Comparison of ENCODE assay signal across 11 cellular contexts in the genomic region with DNA sequence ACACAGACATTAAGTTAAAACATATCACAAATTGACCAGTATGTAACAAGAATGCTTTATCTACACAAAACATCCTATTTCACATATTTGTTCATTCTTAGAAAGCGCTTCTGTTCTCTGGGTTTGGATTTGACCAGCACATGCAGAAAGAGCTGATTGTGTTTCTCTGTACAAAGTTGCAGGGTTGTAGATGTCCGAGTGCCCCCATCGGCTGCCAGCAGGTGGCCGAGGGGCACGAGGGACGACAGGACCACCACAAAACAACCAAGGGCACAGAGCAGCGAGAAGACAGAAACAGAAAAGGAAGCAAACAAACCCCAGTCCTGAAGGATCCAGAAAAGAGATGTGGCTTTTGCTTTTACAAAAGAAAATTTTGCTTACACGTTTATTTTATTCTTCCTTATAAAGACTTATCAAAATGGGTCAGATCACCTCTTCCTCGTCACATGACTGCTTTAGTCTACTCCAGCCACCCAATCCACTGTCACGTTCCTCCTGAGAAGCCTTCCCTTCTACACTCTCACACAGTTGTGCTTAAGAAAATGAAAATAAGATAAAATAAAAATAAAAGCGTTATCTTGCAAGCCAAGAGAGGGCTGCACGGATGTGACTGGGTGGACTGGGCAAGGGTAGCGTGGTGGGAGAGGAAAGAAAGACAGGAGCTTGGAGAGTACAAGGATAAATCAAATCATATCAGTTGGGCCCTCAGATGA. TPM values are rescaled to one million over a fixed set of nuclear protein-coding genes. Genes with fewer than 3 reads are reported as not detected.
DNase-seq lines count a peak whose midpoint lies in the region; ATAC-seq, FAIRE-seq and TF ChIP-seq lines count a peak whose summit lies in the region.
"Had no signal": no experiment of that assay in that cellular context is flagged by ENCODE, and none has a peak within 500 bp of the region (broad histone marks: within the 10 kb centered on the region; RNA-seq: fewer than 3 reads in every experiment).

No MANE protein-coding gene starts in this region.

- FAIRE-seq in K562 (lab: Jason Lieb, UNC) = no peak

- BruUV-seq in K562 (replicated peaks; lab: Mats Ljungman, UMichigan) = no TSS peak

- WGBS in K562 (ENCODE audit: insufficient coverage, low coverage, missing lambda C conversion rate) = 5% methylated on average over 13 of the region's 13 CpGs

- TF ChIP-seq POLR2A in NB4 (IDR thresholded peaks at IDR 0.05; ENCODE audit: extremely low read depth, insufficient read length) (no peak), K562 (conservative IDR thresholded peaks at IDR 0.05) (no peak)

- peaks cover 86% of the 10 kb centered on the region for H3K27me3 Mint-ChIP-seq in osteocyte (ENCODE audit: unreplicated experiment)

- DNase-seq in DMS53 (lab: John Stamatoyannopoulos, UW) = peak; percentile 65
- no peak for DNase-seq in DMS53 treated with DMSO at 0.1 percent for 48 hours (lab: John Stamatoyannopoulos, UW; ENCODE audit: unreplicated experiment)
- no peak for DNase-seq in NB4 (ENCODE audit: low read depth)
- DNase-seq in K562 (ENCODE audit: extremely low read depth in 1 of 4, low spot score in 3 of 4) = no peak
- no peak for DNase-seq in osteocyte (ENCODE audit: extremely low spot score, unreplicated experiment)
- no peak for DNase-seq in AG08395 (ENCODE audit: low spot score)
- no peak for DNase-seq in NCI-H446 (lab: John Stamatoyannopoulos, UW)
- DNase-seq: 8988T, NCI-H446 treated with DMSO at 0.1 percent for 48 hours had no signal

- H3K4me3 ChIP-seq in NB4 (ENCODE audit: low read depth, low read length) (no peak overlapping the region), K562 (no peak overlapping the region)

- no peaks in the 10 kb centered on the region for H3K9me3 ChIP-seq in K562 (replicated peaks; ENCODE audit: control insufficient read depth, insufficient read depth, low read depth, low read length)

- no peak overlapping the region for H3K27ac Mint-ChIP-seq in osteocyte (ENCODE audit: unreplicated experiment)

- TF ChIP-seq EP300 in K562 (IDR thresholded peaks at IDR 0.05; ENCODE audit: low read length) = no peak

- no peak overlapping the region for H3K9ac ChIP-seq in K562 (ENCODE audit: insufficient read depth in 1 of 2, low read depth in 2 of 2, low read length in 2 of 2)

- no peaks in the 10 kb centered on the region for H4K20me1 ChIP-seq in K562 (replicated peaks; ENCODE audit: control insufficient read depth, insufficient read depth, low read length)

- in situ Hi-C loops in K562 (cut with MboI) = no loop called here

- H3K4me1 Mint-ChIP-seq in osteocyte (ENCODE audit: unreplicated experiment) = peaks cover 23% of the 10 kb centered on the region

- H3K4me3 Mint-ChIP-seq in osteocyte (ENCODE audit: unreplicated experiment) = peak overlapping the region; percentile 70

- CTCF ChIA-PET in K562 (lab: Yijun Ruan, JAX; ENCODE audit: low intra/inter-chr PET ratio) = no interaction called here

- no peaks in the 10 kb centered on the region for H3K36me3 ChIP-seq in K562 (ENCODE audit: control insufficient read depth, insufficient read depth, low read length)

- H3K27ac ChIP-seq in K562 (ENCODE audit: extremely low read depth, low read depth, low read length) = no peak overlapping the region

- H3K9me3 Mint-ChIP-seq in osteocyte (ENCODE audit: unreplicated experiment) = peaks cover 7% of the 10 kb centered on the region

- no peak overlapping the region for H2AFZ ChIP-seq in K562 (ENCODE audit: low read depth, low read length)

- H3K36me3 Mint-ChIP-seq in osteocyte (ENCODE audit: unreplicated experiment) = peaks cover 2% of the 10 kb centered on the region

- H3K4me2 ChIP-seq in K562 (ENCODE audit: insufficient read depth, low read length) = no peak overlapping the region

- peaks cover 5% of the 10 kb centered on the region for H3K9me1 ChIP-seq in K562 (ENCODE audit: control insufficient read depth, insufficient read depth, low read length)

- TF ChIP-seq RAD21 in K562 (CRISPR knock-in tag; conservative IDR thresholded peaks at IDR 0.05 in 1 of 2, IDR thresholded peaks at IDR 0.05 in 1 of 2) = no peak

- H3K27me3 ChIP-seq in K562 (ENCODE audit: control insufficient read depth in 2 of 2, insufficient read depth in 2 of 2, low read length in 2 of 2) = peaks cover 18 to 37% of the 10 kb centered on the region in 2 experiments

- peaks cover 0 to 12% of the 10 kb centered on the region in 2 experiments; a peak in 2 of 5 replicates for H3K4me1 ChIP-seq in K562 (replicated peaks in 1 of 2; ENCODE audit: control insufficient read depth in 2 of 2, insufficient read depth in 2 of 2, low read length in 2 of 2)

- no peaks in the 10 kb centered on the region for H3K79me2 ChIP-seq in K562 (ENCODE audit: control insufficient read depth, insufficient read depth, low read length)

- ATAC-seq in K562 (no peak), GM18498 (IDR thresholded peaks at IDR 0.05; ENCODE audit: unreplicated experiment) (no peak)

- intact Hi-C loops in K562 (cut with micrococcal nuclease) = no loop called here

- TF ChIP-seq CTCF in NB4 (IDR thresholded peaks at IDR 0.05; ENCODE audit: low read depth, low read length) = peak; percentile 16
- no peak for TF ChIP-seq CTCF in K562 (IDR thresholded peaks at IDR 0.05 in 2 of 3, conservative IDR thresholded peaks at IDR 0.05 in 1 of 3; ENCODE audit: insufficient read depth in 2 of 3, low read depth in 1 of 3, low read length in 3 of 3)
- no peak for TF ChIP-seq CTCF in osteocyte (IDR thresholded peaks at IDR 0.05)

- POLR2A ChIA-PET in K562 (lab: Yijun Ruan, JAX) = no interaction called here

TF ChIP-seq in K562, 482 proteins besides CTCF, POLR2A, EP300 and RAD21:
- no peak for TF ChIP-seq LARP7 (IDR thresholded peaks at IDR 0.05)
- peak; percentile 16; the same call in 1 of the 2 replicates for TF ChIP-seq ZNF316 (IDR thresholded peaks at IDR 0.05)
TF ChIP-seq in K562: peak in this region for 1.

RNA-seq across cellular contexts. Expression of a gene that starts 9.5 kb away (rescaled TPM):
- not detected in 2 replicates for total RNA-seq in K562 (2011; cell fraction: chromatin; rRNA removed; ENCODE audit: low replicate concordance)
- not detected in 2 replicates for total RNA-seq in K562 (2011; cell fraction: nucleolus; rRNA removed)
- total RNA-seq in K562 (2011; cell fraction: nucleoplasm; rRNA removed) = not detected in 2 replicates
- total RNA-seq in K562 (2014; rRNA removed) (not detected in 2 replicates), K562 (2014; rRNA removed; fragmentation: Illumina TruSeq; extraction: Trizol) (not detected in 2 replicates), K562 (2015; rRNA removed; fragmentation: Illumina TruSeq; extraction: Trizol) (not detected in 2 replicates), K562 (2021) (0.16 TPM in 2 replicates), osteocyte (not detected in 2 replicates)
- polyA plus RNA-seq in K562 (2011; rRNA removed) (0.04 TPM in 1 of 2 replicates, not detected in the other), K562 (2014; fragmentation: Illumina TruSeq; extraction: Trizol) (0.08 and 0.09 TPM in 2 replicates), K562 (2014; fragmentation: Nextera tagmentation; extraction: Ambion mirVana) (under 1 TPM; 0.04 to 0.06 TPM), K562 (2014; rRNA removed) (0.04 and 0.05 TPM in 2 replicates)
- polyA plus RNA-seq in K562 (2011; cell fraction: cytosol; rRNA removed) = 0.04 TPM in 2 replicates
- not detected in 2 replicates for polyA plus RNA-seq in K562 (2011; cell fraction: nucleus; rRNA removed)
- polyA plus RNA-seq in K562 (2012) = 0.08 TPM in 1 of 2 replicates, not detected in the other
- polyA minus RNA-seq in K562 (2011; rRNA and poly(A)+ RNA removed) = 0.06 TPM in 1 of 2 replicates, not detected in the other
- not detected in 2 replicates for polyA minus RNA-seq in K562 (2011; cell fraction: cytosol; rRNA and poly(A)+ RNA removed)
- not detected in 2 replicates for polyA minus RNA-seq in K562 (2011; cell fraction: nucleus; rRNA and poly(A)+ RNA removed)
- polyA plus RNA-seq: esophagus had no signal
